In the genomic region with DNA sequence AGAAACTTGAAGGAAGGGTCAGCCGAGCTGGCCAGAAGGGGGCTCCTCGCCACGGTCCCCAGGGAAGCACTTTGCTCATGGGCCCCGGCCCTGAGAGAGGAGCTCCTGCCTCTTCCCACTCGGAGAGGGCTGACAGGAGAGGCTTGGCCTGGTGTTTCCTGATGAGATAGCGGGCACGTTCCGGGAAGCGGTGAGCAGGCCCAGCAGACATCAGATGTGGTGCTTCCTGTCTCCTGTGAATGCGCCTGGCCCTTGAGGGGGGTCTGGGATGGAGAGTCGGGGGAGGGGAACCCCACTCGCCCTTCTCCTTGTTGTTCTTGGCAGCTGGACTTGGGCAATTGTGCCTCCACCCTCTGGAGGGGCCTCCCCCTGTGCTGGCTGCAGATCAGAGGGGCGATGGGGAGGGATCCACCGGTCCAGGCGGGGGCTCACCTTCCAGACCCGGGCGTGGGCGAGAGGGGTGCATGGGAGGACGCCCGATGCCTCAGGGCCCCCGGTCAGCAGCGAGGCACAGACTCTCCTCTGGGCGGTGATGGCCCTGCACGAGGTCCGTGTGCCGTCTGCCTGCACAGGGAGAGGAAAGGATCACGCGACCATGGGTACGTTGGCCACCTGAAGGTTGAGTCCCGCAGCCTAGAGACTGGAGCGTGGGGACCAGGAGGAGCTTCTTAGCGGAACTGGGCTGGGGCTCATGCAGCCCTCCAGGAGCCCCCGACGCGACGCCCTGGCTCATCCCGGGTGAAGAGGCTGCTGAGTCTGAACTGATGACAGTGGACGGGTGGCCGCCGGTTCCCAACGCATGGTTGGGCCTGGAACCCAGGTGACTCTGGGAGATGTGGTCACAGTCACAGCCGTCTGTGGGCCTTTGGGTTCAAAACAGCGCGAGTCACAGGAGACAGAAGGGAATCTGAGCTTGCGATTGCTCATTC, we compare ENCODE assay signal across 21 cellular contexts. TPM values are rescaled to one million over a fixed set of nuclear protein-coding genes. Genes with fewer than 3 reads are reported as not detected.
A peak's percentile ranks its signal among the peaks of the same experiment; 100 is the strongest.
DNase-seq lines count a peak whose midpoint lies in the region; ATAC-seq, FAIRE-seq and TF ChIP-seq lines count a peak whose summit lies in the region.
"Had no signal": no experiment of that assay in that cellular context is flagged by ENCODE, and none has a peak within 500 bp of the region (broad histone marks: within the 10 kb centered on the region; RNA-seq: fewer than 3 reads in every experiment).

No MANE protein-coding gene starts in this region.

- peaks cover 38% of the 10 kb centered on the region for H3K4me1 ChIP-seq in GM23248 (ENCODE audit: insufficient read depth)
- peaks cover 21 to 52% of the 10 kb centered on the region in 2 donors for H3K4me1 ChIP-seq in ascending aorta
- H3K4me1 ChIP-seq in HepG2 (ENCODE audit: insufficient read depth, low read length) = peaks cover 7% of the 10 kb centered on the region
- H3K4me1 ChIP-seq in suprapubic skin = peaks cover 64% of the 10 kb centered on the region
- no peaks in the 10 kb centered on the region for H3K4me1 ChIP-seq in foreskin keratinocyte

- CTCF ChIA-PET in HepG2 (lab: Yijun Ruan, JAX; ENCODE audit: low intra/inter-chr PET ratio, low total read pairs) = interaction anchor here (1.2 to 1.6 kb wide), 2 partner anchors 98 to 101 kb away, joined by 4 to 5 read pairs; no protein-coding TSS in a partner anchor

- TF ChIP-seq POLR2A in HepG2 (IDR thresholded peaks at IDR 0.05; ENCODE audit: insufficient read depth in 1 of 2, low read depth in 2 of 2, low read length in 2 of 2) (no peak), suprapubic skin (IDR thresholded peaks at IDR 0.05) (no peak)

- POLR2A ChIA-PET in HepG2 (lab: Yijun Ruan, JAX) = no interaction called here

- TF ChIP-seq CTCF in ascending aorta (IDR thresholded peaks at IDR 0.05) (no peak), HepG2 (CRISPR knock-in tag; IDR thresholded peaks at IDR 0.05) (peak; percentile 46; the same call in 1 of the 2 replicates), suprapubic skin (IDR thresholded peaks at IDR 0.05) (no peak), foreskin keratinocyte (conservative IDR thresholded peaks at IDR 0.05) (no peak)

- no peaks in the 10 kb centered on the region for H4K20me1 ChIP-seq in GM23248 (ENCODE audit: insufficient read depth)
- no peaks in the 10 kb centered on the region; the same call in 1 of the 2 replicates for H4K20me1 ChIP-seq in HepG2 (ENCODE audit: insufficient read depth, low read length)

- H3K4me3 ChIP-seq in GM23248 (no peak overlapping the region), ascending aorta (peak overlapping the region in 1 of 2 donors; percentile 12), HepG2 (replicated peaks in 1 of 3; ENCODE audit: insufficient read depth in 1 of 3, low read depth in 2 of 3, low read length in 3 of 3) (no peak overlapping the region; a peak in 1 of 6 replicates), suprapubic skin (no peak overlapping the region)
- H3K4me3 ChIP-seq: adrenal gland, SJSA1 had no signal

- in situ Hi-C loops in GM23248 (cut with MboI) (no loop called here), HepG2 (cut with HindIII; ENCODE audit: extremely low pct_ligation_motif_present, low pct_unique_long_range_greater_than_20kb) (no loop called here)

- WGBS in GM23248 (ENCODE audit: low coverage in 1 of 2, low lambda C conversion rate in 2 of 2, missing lambda C conversion rate in 2 of 2), 2 experiments = 87 to 88% methylated on average over 33 to 44 of the region's 45 CpGs
- 34% methylated on average over 26 of the region's 45 CpGs for WGBS in HepG2 (ENCODE audit: low lambda C conversion rate)
- WGBS in suprapubic skin = 87% methylated on average over 32 of the region's 45 CpGs

- H3K27ac ChIP-seq in GM23248 (peak overlapping the region; percentile 46), ascending aorta (peak overlapping the region; percentile 75 to 85), HepG2 (ENCODE audit: extremely low read length, insufficient read depth, low read length) (no peak overlapping the region), suprapubic skin (peak overlapping the region; percentile 70), foreskin keratinocyte (no peak overlapping the region)
- H3K27ac ChIP-seq: SJSA1 had no signal

- H3K4me2 ChIP-seq in GM23248 (ENCODE audit: unreplicated experiment) = no peak overlapping the region
- H3K4me2 ChIP-seq in HepG2 (ENCODE audit: low read depth, low read length) = no peak overlapping the region

- no peaks in the 10 kb centered on the region for H3K9me2 ChIP-seq in GM23248 (ENCODE audit: insufficient read depth)

- H3K9ac ChIP-seq in GM23248 (peak overlapping the region; percentile 65; the same call in 1 of the 2 replicates), HepG2 (ENCODE audit: insufficient read depth, low read depth, low read length) (no peak overlapping the region)

- intact Hi-C loops in ascending aorta (cut with DNase I) = no loop called here
- intact Hi-C loops in HepG2 (cut with micrococcal nuclease; ENCODE audit: unreplicated experiment) = no loop called here

- H3K9me3 ChIP-seq in GM23248 (ENCODE audit: low read depth) (no peaks in the 10 kb centered on the region), ascending aorta (no peaks in the 10 kb centered on the region), HepG2 (ENCODE audit: low read length) (no peaks in the 10 kb centered on the region), suprapubic skin (no peaks in the 10 kb centered on the region)
- H3K9me3 ChIP-seq: adrenal gland had no signal

- DNase-seq in GM23248 (peak; percentile 32), ascending aorta (ENCODE audit: low spot score in 2 of 2) (no peak), HepG2 (ENCODE audit: low spot score) (no peak), suprapubic skin (ENCODE audit: low spot score in 2 of 2) (no peak), foreskin keratinocyte (no peak)
- DNase-seq: activated CD4-positive, alpha-beta T cell treated with anti-CD3 and anti-CD28 coated beads for 1 hour; caudate nucleus; effector CD4-positive, alpha-beta T cell; mammary epithelial cell; NCI-H1436 treated with DMSO at 0.1 percent for 48 hours; NCI-H774; PC-3; stimulated activated CD4-positive, alpha-beta T cell treated with anti-CD3 and anti-CD28 coated beads, Interleukin-15, amount 100 ng/mL, for 24 hours; stimulated activated naive CD4-positive, alpha-beta T cell treated with Interleukin-2 at 50 U/mL for 16 hours; T-helper 9 cell had no signal

- no peaks in the 10 kb centered on the region for H3K79me2 ChIP-seq in GM23248 (ENCODE audit: insufficient read depth)
- no peaks in the 10 kb centered on the region for H3K79me2 ChIP-seq in HepG2 (ENCODE audit: insufficient read depth, low read length)

- H3F3A ChIP-seq in GM23248 (ENCODE audit: insufficient read depth) = peaks cover 35% of the 10 kb centered on the region

- H3K27me3 ChIP-seq in GM23248 (replicated peaks; ENCODE audit: insufficient read depth) = no peaks in the 10 kb centered on the region
- H3K27me3 ChIP-seq in ascending aorta = no peaks in the 10 kb centered on the region
- peaks cover 23 to 74% of the 10 kb centered on the region in 2 experiments for H3K27me3 ChIP-seq in HepG2 (ENCODE audit: control insufficient read depth in 1 of 2, insufficient read depth in 2 of 2, low read length in 2 of 2)
- peaks cover 2% of the 10 kb centered on the region for H3K27me3 ChIP-seq in suprapubic skin
- peaks cover 18% of the 10 kb centered on the region for H3K27me3 ChIP-seq in foreskin keratinocyte
- H3K27me3 ChIP-seq: adrenal gland, SJSA1 had no signal

- ATAC-seq in HepG2 (peak; percentile 16; the same call in 2 of the 3 replicates), HG03342 (IDR thresholded peaks at IDR 0.05; ENCODE audit: unreplicated experiment) (no peak), foreskin keratinocyte (no peak), HG02763 (IDR thresholded peaks at IDR 0.05; ENCODE audit: unreplicated experiment) (no peak)
- ATAC-seq: PC-3 had no signal

- TF ChIP-seq RAD21 in HepG2 (CRISPR knock-in tag; IDR thresholded peaks at IDR 0.05) = no peak

- FAIRE-seq in HepG2 (lab: Jason Lieb, UNC) = no peak
- FAIRE-seq: GM12892, islet of Langerhans had no signal

- TF ChIP-seq EP300 in HepG2 (IDR thresholded peaks at IDR 0.05; ENCODE audit: low read depth in 2 of 2, low read length in 2 of 2) = no peak
- no peak for TF ChIP-seq EP300 in HepG2 (CRISPR knock-in tag; IDR thresholded peaks at IDR 0.05; ENCODE audit: borderline replicate concordance)
- no peak for TF ChIP-seq EP300 in suprapubic skin (IDR thresholded peaks at IDR 0.05)

- H3K36me3 ChIP-seq in GM23248 (ENCODE audit: low read depth) (no peaks in the 10 kb centered on the region), ascending aorta (no peaks in the 10 kb centered on the region), HepG2 (replicated peaks in 1 of 2; ENCODE audit: control insufficient read depth in 1 of 2, insufficient read depth in 2 of 2, low read length in 2 of 2) (no peaks in the 10 kb centered on the region), suprapubic skin (no peaks in the 10 kb centered on the region)
- H3K36me3 ChIP-seq: adrenal gland, SJSA1 had no signal

- BruUV-seq in HepG2 (replicated peaks; lab: Mats Ljungman, UMichigan) = no TSS peak

- H2AFZ ChIP-seq in GM23248 (no peak overlapping the region), HepG2 (ENCODE audit: low read length) (no peak overlapping the region)

RNA-seq across cellular contexts. Expression of a gene that starts 25.4 kb away (rescaled TPM):
- total RNA-seq in GM23248 (2014; rRNA removed; shearing (Covaris generic)) = 305 and 319 TPM in 2 replicates
- polyA plus RNA-seq in GM23248 (2016; fragmentation: Nextera tagmentation; extraction: Ambion mirVana) (26.5 and 28.4 TPM in 2 replicates), HepG2 (2011; rRNA removed) (0.84 and 1.4 TPM in 2 replicates), foreskin keratinocyte (2.0 and 3.6 TPM in 2 replicates)
- total RNA-seq in ascending aorta (257 TPM), HepG2 (2016; rRNA removed; fragmentation: Illumina TruSeq; extraction: Trizol) (0.66 and 1.2 TPM in 2 replicates), suprapubic skin (100 to 1,000 TPM in 3 of 4 donors, 10 to 100 TPM in 1; 59.1 to 222 (median 155) TPM), foreskin keratinocyte (1.4 and 2.0 TPM in 2 replicates)
- 0.81 and 1.1 TPM in 2 replicates for total RNA-seq in HepG2 (2016; cell fraction: cytosol; rRNA removed; fragmentation: Illumina TruSeq; extraction: Trizol; ENCODE audit: low read depth)
- 0.56 and 1.0 TPM in 2 replicates for total RNA-seq in HepG2 (2016; cell fraction: insoluble cytoplasmic fraction; rRNA removed; fragmentation: Illumina TruSeq; extraction: Trizol)
- total RNA-seq in HepG2 (2016; cell fraction: membrane; rRNA removed; fragmentation: Illumina TruSeq; extraction: Trizol) = 1.7 and 2.2 TPM in 2 replicates
- total RNA-seq in HepG2 (2016; cell fraction: nucleus; rRNA removed; fragmentation: Illumina TruSeq; extraction: Trizol) = 0.31 TPM in 1 of 2 replicates, not detected in the other
- polyA plus RNA-seq in HepG2 (2011; cell fraction: cytosol; rRNA removed) = 2.1 and 2.5 TPM in 2 replicates
- polyA plus RNA-seq in HepG2 (2011; cell fraction: nucleus; rRNA removed) = 1.2 and 1.8 TPM in 2 replicates
- polyA plus RNA-seq in HepG2 (2012) = 0.23 and 0.79 TPM in 2 replicates
- 1.1 and 1.2 TPM in 2 replicates for polyA plus RNA-seq in HepG2 (2016; cell fraction: cytosol; fragmentation: Illumina TruSeq; extraction: Trizol; ENCODE audit: low read depth)
- polyA plus RNA-seq in HepG2 (2016; cell fraction: insoluble cytoplasmic fraction; fragmentation: Illumina TruSeq; extraction: Trizol; ENCODE audit: low read depth) = 0.69 and 0.92 TPM in 2 replicates
- 2.1 TPM in 2 replicates for polyA plus RNA-seq in HepG2 (2016; cell fraction: membrane; fragmentation: Illumina TruSeq; extraction: Trizol; ENCODE audit: low read depth)
- 1.2 and 1.3 TPM in 2 replicates for polyA plus RNA-seq in HepG2 (2016; cell fraction: nucleus; fragmentation: Illumina TruSeq; extraction: Trizol; ENCODE audit: insufficient read depth, low read depth)
- polyA minus RNA-seq in HepG2 (2011; rRNA and poly(A)+ RNA removed; ENCODE audit: low replicate concordance) = 2.5 and 12.3 TPM in 2 replicates
- 2.9 and 4.6 TPM in 2 replicates for polyA minus RNA-seq in HepG2 (2011; cell fraction: cytosol; rRNA and poly(A)+ RNA removed)
- polyA minus RNA-seq in HepG2 (2011; cell fraction: nucleus; rRNA and poly(A)+ RNA removed) = 0.87 and 1.4 TPM in 2 replicates

Comparison
In these comparisons a context has a peak if more than half of its experiments do, and no peak if none do; other contexts are left out.
1. H3K27ac ChIP-seq: peak in GM23248 (single experiment), ascending aorta (2 of 2) and suprapubic skin (single experiment); none in HepG2 (single experiment) and foreskin keratinocyte (single experiment).
2. RNA of a gene that starts 25.4 kb away (total RNA-seq): 305 to 319 TPM in GM23248, 257 TPM in ascending aorta (single experiment) and 59.1 to 222 TPM in suprapubic skin; 1.4 to 2.0 TPM in foreskin keratinocyte and 0.31 to 2.2 TPM in HepG2; every median in the first group is over 10 times any median in the second.